ENCODE assay signal across 18 cellular contexts in genomic region chrX:1492421-1493012, GRCh38. TPM values are rescaled to one million over a fixed set of nuclear protein-coding genes. Genes with fewer than 3 reads are reported as not detected.
A peak's percentile ranks its signal among the peaks of the same experiment; 100 is the strongest.
DNase-seq lines count a peak whose midpoint lies in the region; ATAC-seq and TF ChIP-seq lines count a peak whose summit lies in the region.
"Had no signal": no experiment of that assay in that cellular context is flagged by ENCODE, and none has a peak within 500 bp of the region (broad histone marks: within the 10 kb centered on the region; RNA-seq: fewer than 3 reads in every experiment).

No MANE protein-coding gene starts in this region.

- no peak for DNase-seq in activated CD4-positive, alpha-beta T cell treated with anti-CD3 and anti-CD28 coated beads, Interleukin-2, amount 10 ng/mL, durations not matched to agents 24 days and 14 days
- no peak for DNase-seq in activated CD4-positive, alpha-beta T cell treated with anti-CD3 and anti-CD28 coated beads for 1 hour
- peak; percentile 23 for DNase-seq in activated naive CD8-positive, alpha-beta T cell treated with anti-CD3 and anti-CD28 coated beads, Interleukin-2, amount 10 ng/mL, durations not matched to agents 7 days and 5 days
- peak; percentile 58 for DNase-seq in spleen
- DNase-seq in T1000 (lab: John Stamatoyannopoulos, UW): no peak
- no peak for DNase-seq in NCI-H1417 (lab: John Stamatoyannopoulos, UW)
- DNase-seq: NCI-H1436, NCI-H510A, T-helper 9 cell had no signal

- H3K9me3 Mint-ChIP-seq in activated CD4-positive, alpha-beta T cell treated with anti-CD3 and anti-CD28 coated beads, Interleukin-2, amount 10 ng/mL, durations not matched to agents 24 days and 14 days: peaks cover 4% of the 10 kb centered on the region
- H3K9me3 Mint-ChIP-seq in activated naive CD8-positive, alpha-beta T cell treated with anti-CD3 and anti-CD28 coated beads, Interleukin-2, amount 10 ng/mL, durations not matched to agents 7 days and 5 days: peaks cover 4% of the 10 kb centered on the region
- H3K9me3 Mint-ChIP-seq: dendritic cell treated with granulocyte-macrophage colony-stimulating factor and Interleukin-4, amounts not matched to agents 40 ng/mL and 50 ng/mL, for 4 days had no signal

- H3K9me3 ChIP-seq in KOPT-K1 (ENCODE audit: insufficient read depth, low read length, poor library complexity, severe bottlenecking) (no peaks in the 10 kb centered on the region), spleen (peaks cover 0 to 7% (median 0%) of the 10 kb centered on the region in 8 donors)
- H3K9me3 ChIP-seq: testis had no signal

- H3K27ac ChIP-seq in KOPT-K1 (ENCODE audit: low read depth, low read length, poor library complexity, severe bottlenecking) (peak overlapping the region; percentile 39), spleen (peak overlapping the region in 1 of 8 donors; percentile 37)
- H3K27ac ChIP-seq: testis had no signal

- no peak for TF ChIP-seq POLR2A in spleen (IDR thresholded peaks at IDR 0.05)

- peaks cover 6 to 45% (median 20%) of the 10 kb centered on the region in 6 donors for H3K4me1 ChIP-seq in spleen

- no peak overlapping the region for H3K4me3 ChIP-seq in spleen
- H3K4me3 ChIP-seq: lung, smooth muscle cell, testis had no signal

- H3K27me3 Mint-ChIP-seq in activated CD4-positive, alpha-beta T cell treated with anti-CD3 and anti-CD28 coated beads, Interleukin-2, amount 10 ng/mL, durations not matched to agents 24 days and 14 days: no peaks in the 10 kb centered on the region
- no peaks in the 10 kb centered on the region for H3K27me3 Mint-ChIP-seq in activated naive CD8-positive, alpha-beta T cell treated with anti-CD3 and anti-CD28 coated beads, Interleukin-2, amount 10 ng/mL, durations not matched to agents 7 days and 5 days

- H3K4me3 Mint-ChIP-seq in activated CD4-positive, alpha-beta T cell treated with anti-CD3 and anti-CD28 coated beads, Interleukin-2, amount 10 ng/mL, durations not matched to agents 24 days and 14 days: no peak overlapping the region
- H3K4me3 Mint-ChIP-seq in activated naive CD8-positive, alpha-beta T cell treated with anti-CD3 and anti-CD28 coated beads, Interleukin-2, amount 10 ng/mL, durations not matched to agents 7 days and 5 days: no peak overlapping the region
- H3K4me3 Mint-ChIP-seq: dendritic cell treated with granulocyte-macrophage colony-stimulating factor and Interleukin-4, amounts not matched to agents 40 ng/mL and 50 ng/mL, for 4 days had no signal

- peak; percentile 6 for ATAC-seq in activated naive CD8-positive, alpha-beta T cell treated with anti-CD3 and anti-CD28 coated beads, Interleukin-2, amount 10 ng/mL, durations not matched to agents 7 days and 5 days (ENCODE audit: low read depth)
- ATAC-seq in HG03159 (IDR thresholded peaks at IDR 0.05; ENCODE audit: unreplicated experiment): no peak

- peaks cover 72% of the 10 kb centered on the region for H3K36me3 ChIP-seq in KOPT-K1 (ENCODE audit: insufficient read depth, low read length)
- H3K36me3 ChIP-seq in spleen: peaks cover 0 to 22% (median 0%) of the 10 kb centered on the region in 6 donors

- H3K4me1 Mint-ChIP-seq in activated CD4-positive, alpha-beta T cell treated with anti-CD3 and anti-CD28 coated beads, Interleukin-2, amount 10 ng/mL, durations not matched to agents 24 days and 14 days: peaks cover 29% of the 10 kb centered on the region
- peaks cover 25% of the 10 kb centered on the region for H3K4me1 Mint-ChIP-seq in activated naive CD8-positive, alpha-beta T cell treated with anti-CD3 and anti-CD28 coated beads, Interleukin-2, amount 10 ng/mL, durations not matched to agents 7 days and 5 days

- WGBS in spleen, 5 donors: 77 to 89% (median 84%) methylated on average over 8 to 9 of the region's 9 CpGs

- POLR2A ChIA-PET in activated naive CD8-positive, alpha-beta T cell treated with anti-CD3 and anti-CD28 coated beads, Interleukin-2, amount 10 ng/mL, durations not matched to agents 7 days and 5 days (lab: Charles Lee): no interaction called here

- no peaks in the 10 kb centered on the region for H3K27me3 ChIP-seq in spleen (replicated peaks in 1 of 7)
- H3K27me3 ChIP-seq: testis had no signal

- TF ChIP-seq CTCF in spleen (IDR thresholded peaks at IDR 0.05 in 8 of 11, conservative IDR thresholded peaks at IDR 0.05 in 3 of 11): no peak

- intact Hi-C loops in activated CD4-positive, alpha-beta T cell treated with anti-CD3 and anti-CD28 coated beads, Interleukin-2, amount 10 ng/mL, durations not matched to agents 24 days and 14 days (cut with micrococcal nuclease): loop anchor here (1.0 kb wide), 1 partner anchor 10 kb away; no protein-coding TSS in a partner anchor
- intact Hi-C loops in spleen (cut with DNase I; ENCODE audit: low total_unique reads): no loop called here

- peaks cover 39% of the 10 kb centered on the region for H3K36me3 Mint-ChIP-seq in activated CD4-positive, alpha-beta T cell treated with anti-CD3 and anti-CD28 coated beads, Interleukin-2, amount 10 ng/mL, durations not matched to agents 24 days and 14 days (ENCODE audit: low read depth)
- peaks cover 29% of the 10 kb centered on the region for H3K36me3 Mint-ChIP-seq in activated naive CD8-positive, alpha-beta T cell treated with anti-CD3 and anti-CD28 coated beads, Interleukin-2, amount 10 ng/mL, durations not matched to agents 7 days and 5 days

- H3K27ac Mint-ChIP-seq in activated CD4-positive, alpha-beta T cell treated with anti-CD3 and anti-CD28 coated beads, Interleukin-2, amount 10 ng/mL, durations not matched to agents 24 days and 14 days: peak overlapping the region; percentile 30
- peak overlapping the region; percentile 63 for H3K27ac Mint-ChIP-seq in activated naive CD8-positive, alpha-beta T cell treated with anti-CD3 and anti-CD28 coated beads, Interleukin-2, amount 10 ng/mL, durations not matched to agents 7 days and 5 days
- H3K27ac Mint-ChIP-seq: dendritic cell treated with granulocyte-macrophage colony-stimulating factor and Interleukin-4, amounts not matched to agents 40 ng/mL and 50 ng/mL, for 4 days had no signal

RNA-seq across cellular contexts. Expression of gene ASMTL, which starts 39.8 kb away (rescaled TPM):
- 44.5 and 46.6 TPM in 2 replicates for total RNA-seq in activated CD4-positive, alpha-beta T cell treated with anti-CD3 and anti-CD28 coated beads, Interleukin-2, amount 10 ng/mL, durations not matched to agents 24 days and 14 days
- total RNA-seq in activated naive CD8-positive, alpha-beta T cell treated with anti-CD3 and anti-CD28 coated beads, Interleukin-2, amount 10 ng/mL, durations not matched to agents 7 days and 5 days: 10 to 100 TPM; 39.4 to 42.2 TPM
- total RNA-seq in spleen: 10 to 100 TPM; 21.3 to 35.5 (median 27.9) TPM
- polyA plus RNA-seq in spleen: 10 to 100 TPM; 25.0 to 28.8 (median 26.6) TPM

RNA-seq across cellular contexts. Expression of gene P2RY8, which starts 44.5 kb away (rescaled TPM):
- 19.1 and 19.5 TPM in 2 replicates for total RNA-seq in activated CD4-positive, alpha-beta T cell treated with anti-CD3 and anti-CD28 coated beads, Interleukin-2, amount 10 ng/mL, durations not matched to agents 24 days and 14 days
- 10 to 100 TPM; 87.6 to 92.4 TPM for total RNA-seq in activated naive CD8-positive, alpha-beta T cell treated with anti-CD3 and anti-CD28 coated beads, Interleukin-2, amount 10 ng/mL, durations not matched to agents 7 days and 5 days
- 10 to 100 TPM; 19.5 to 32.2 (median 30.0) TPM for total RNA-seq in spleen
- 10 to 100 TPM in 1 of 3 donors, 1 to 10 TPM in 2; 8.1 to 15.5 (median 8.5) TPM for polyA plus RNA-seq in spleen
- total RNA-seq: A172, osteoblast, RPMI7951, smooth muscle cell had no signal
- polyA plus RNA-seq: smooth muscle cell had no signal

Comparison
In these comparisons a context has a peak if more than half of its experiments do, and no peak if none do; other contexts are left out.
1. DNase-seq: peak in activated naive CD8-positive, alpha-beta T cell treated with anti-CD3 and anti-CD28 coated beads, Interleukin-2, amount 10 ng/mL, durations not matched to agents 7 days and 5 days (single experiment) and spleen (single experiment); none in activated CD4-positive, alpha-beta T cell treated with anti-CD3 and anti-CD28 coated beads, Interleukin-2, amount 10 ng/mL, durations not matched to agents 24 days and 14 days (single experiment), activated CD4-positive, alpha-beta T cell treated with anti-CD3 and anti-CD28 coated beads for 1 hour (single experiment), T1000 (single experiment) and NCI-H1417 (0 of 3).